In the genomic region with DNA sequence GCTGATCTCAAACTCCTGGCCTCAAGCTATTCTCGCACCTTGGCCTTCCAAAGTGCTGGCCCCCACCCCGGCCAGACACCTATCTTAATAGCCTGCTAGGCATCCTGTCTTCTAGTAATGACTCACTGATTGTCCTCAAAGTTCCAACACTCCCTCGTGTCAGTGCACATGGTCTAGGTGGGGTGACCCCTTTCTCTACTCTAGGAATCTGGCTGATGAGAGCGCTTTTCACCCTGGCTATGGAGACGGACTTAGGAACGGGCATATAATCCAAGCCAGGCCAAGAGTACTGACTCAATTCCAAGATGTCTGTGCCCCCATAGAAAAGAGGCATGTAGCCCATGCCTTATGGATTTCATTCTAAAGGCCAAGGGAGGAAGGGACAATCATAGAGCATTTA, we compare ENCODE assay signal across 8 cellular contexts.
"Had no signal": no experiment of that assay in that cellular context is flagged by ENCODE, and none has a peak within 500 bp of the region (broad histone marks: within the 10 kb centered on the region; RNA-seq: fewer than 3 reads in every experiment).

No MANE protein-coding gene starts in this region.

- H3K27ac ChIP-seq: GM23248 had no signal

- H2AFZ ChIP-seq: GM23248 had no signal

- H3K9ac ChIP-seq: GM23248 had no signal

- H3K4me1 ChIP-seq: HAP-1 had no signal

- H3K27ac Mint-ChIP-seq: HFFc6 had no signal

- DNase-seq: GM23248, GOT3, H7, HFFc6, IMR-90 had no signal

- H3K4me3 ChIP-seq: GM23248, HAP-1 had no signal

- FAIRE-seq: HTR-8/SVneo had no signal

- H3K9me3 ChIP-seq: HAP-1 had no signal

- H3K9me3 Mint-ChIP-seq: HFFc6 had no signal

- H3K36me3 ChIP-seq: HAP-1 had no signal

- ATAC-seq: HCT116 had no signal

- H3K4me3 Mint-ChIP-seq: HFFc6 had no signal
